Comparison of ENCODE assay signal across 9 cellular contexts in the genomic region with DNA sequence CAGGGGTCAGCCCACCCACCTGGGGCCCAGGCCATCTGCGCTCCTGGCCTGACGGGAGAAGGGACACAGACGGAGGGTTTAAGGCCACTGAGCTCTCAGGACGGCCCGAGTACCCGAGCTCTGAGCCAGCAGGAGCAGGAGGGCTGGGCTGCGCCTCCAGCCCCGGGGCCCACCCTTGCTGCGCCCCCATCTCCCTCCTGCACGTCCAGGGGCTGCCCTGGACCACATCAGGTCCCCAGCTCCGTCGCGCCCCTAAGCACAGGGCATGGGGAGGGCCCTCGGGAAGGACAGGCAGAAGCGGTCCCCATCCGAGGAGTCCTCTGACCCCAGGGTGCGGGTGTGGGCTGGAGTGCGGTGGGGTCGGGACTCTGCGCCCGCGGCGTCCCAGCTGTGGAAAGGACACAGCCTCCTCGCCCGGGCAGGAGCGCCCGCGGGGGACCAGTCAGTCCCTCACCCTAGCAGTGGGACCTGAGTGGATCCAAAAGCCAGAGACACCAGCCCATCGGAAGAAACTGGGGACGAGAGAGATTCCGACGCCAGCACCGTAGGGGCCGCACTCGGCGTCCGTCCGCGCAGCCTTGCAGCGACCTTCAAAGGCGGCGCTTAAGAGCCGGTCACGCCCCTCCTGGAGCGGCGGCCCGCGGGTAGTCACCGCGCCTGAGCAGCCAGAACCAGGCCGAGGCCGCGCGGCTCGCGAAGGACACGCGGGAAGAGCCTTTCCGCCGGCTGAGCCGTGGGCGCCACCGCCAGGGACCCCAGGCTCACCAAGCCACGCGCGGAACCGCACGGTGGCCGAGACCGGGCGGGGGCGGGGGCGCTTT. TPM values are rescaled to one million over a fixed set of nuclear protein-coding genes. Genes with fewer than 3 reads are reported as not detected.
DNase-seq lines count a peak whose midpoint lies in the region; ATAC-seq lines count a peak whose summit lies in the region.
"Had no signal": no experiment of that assay in that cellular context is flagged by ENCODE, and none has a peak within 500 bp of the region (broad histone marks: within the 10 kb centered on the region; RNA-seq: fewer than 3 reads in every experiment).

No MANE protein-coding gene starts in this region.

- H3K4me3 ChIP-seq in BLaER1, result peak overlapping the region; percentile 61

- no peak overlapping the region for H3K4me3 Mint-ChIP-seq in activated naive CD8-positive, alpha-beta T cell treated with anti-CD3 and anti-CD28 coated beads, Interleukin-2, amount 10 ng/mL, durations not matched to agents 7 days and 5 days

- H3K9ac ChIP-seq in BLaER1, result 0 out of 2 replicates have a peak overlapping the region, but pooled peaks have one; percentile 22

- H3K27ac ChIP-seq in BLaER1, result no peak overlapping the region
- H3K27ac ChIP-seq: epithelial cell of prostate had no signal

- H3K4me1 Mint-ChIP-seq in activated naive CD8-positive, alpha-beta T cell treated with anti-CD3 and anti-CD28 coated beads, Interleukin-2, amount 10 ng/mL, durations not matched to agents 7 days and 5 days, result peaks cover 7% of the 10 kb centered on the region

- H3K36me3 ChIP-seq in BLaER1, result no peaks in the 10 kb centered on the region

- peaks cover 34% of the 10 kb centered on the region for H3K27me3 ChIP-seq in BLaER1

- no peaks in the 10 kb centered on the region for H3K36me3 Mint-ChIP-seq in activated naive CD8-positive, alpha-beta T cell treated with anti-CD3 and anti-CD28 coated beads, Interleukin-2, amount 10 ng/mL, durations not matched to agents 7 days and 5 days

- ATAC-seq in HG02885 (IDR thresholded peaks at IDR 0.05; ENCODE audit: poor library complexity, unreplicated experiment) (peak; percentile 77), GM18873 (IDR thresholded peaks at IDR 0.05; ENCODE audit: low FRiP score, unreplicated experiment) (no peak)
- ATAC-seq in activated naive CD8-positive, alpha-beta T cell treated with anti-CD3 and anti-CD28 coated beads, Interleukin-2, amount 10 ng/mL, durations not matched to agents 7 days and 5 days (ENCODE audit: low read depth), result peak; percentile 72

- no peaks in the 10 kb centered on the region for H3K9me3 ChIP-seq in BLaER1

- peaks cover 9% of the 10 kb centered on the region; the same call in 1 of the 2 replicates for H4K20me1 ChIP-seq in BLaER1

- peaks cover 1% of the 10 kb centered on the region for H3K9me3 Mint-ChIP-seq in activated naive CD8-positive, alpha-beta T cell treated with anti-CD3 and anti-CD28 coated beads, Interleukin-2, amount 10 ng/mL, durations not matched to agents 7 days and 5 days

- DNase-seq in activated naive CD8-positive, alpha-beta T cell treated with anti-CD3 and anti-CD28 coated beads, Interleukin-2, amount 10 ng/mL, durations not matched to agents 7 days and 5 days, result peak; percentile 67
- DNase-seq in hepatic stellate cell (ENCODE audit: low spot score) (peak; percentile 78), renal cortical epithelial cell (ENCODE audit: low read depth) (peak; percentile 11), NCI-H2171 treated with DMSO at 0.1 percent for 48 hours (lab: John Stamatoyannopoulos, UW) (no peak), HT-29 (ENCODE audit: low spot score) (no peak)

- H3K27me3 Mint-ChIP-seq in activated naive CD8-positive, alpha-beta T cell treated with anti-CD3 and anti-CD28 coated beads, Interleukin-2, amount 10 ng/mL, durations not matched to agents 7 days and 5 days, result peaks cover 22% of the 10 kb centered on the region

- POLR2A ChIA-PET in activated naive CD8-positive, alpha-beta T cell treated with anti-CD3 and anti-CD28 coated beads, Interleukin-2, amount 10 ng/mL, durations not matched to agents 7 days and 5 days (lab: Charles Lee), result interaction anchor here (1.2 kb wide), 1 partner anchor 51 kb away, joined by 3 read pairs; no protein-coding TSS in a partner anchor

- peak overlapping the region; percentile 73 for H3K4me2 ChIP-seq in BLaER1

- peaks cover 28% of the 10 kb centered on the region for H3K4me1 ChIP-seq in BLaER1

- no peak overlapping the region for H3K27ac Mint-ChIP-seq in activated naive CD8-positive, alpha-beta T cell treated with anti-CD3 and anti-CD28 coated beads, Interleukin-2, amount 10 ng/mL, durations not matched to agents 7 days and 5 days

RNA-seq across cellular contexts. Expression of a gene that starts 15.9 kb away (rescaled TPM):
- under 1 TPM in 1 of 2 experiments, not detected in 1; 0.11 TPM for total RNA-seq in activated naive CD8-positive, alpha-beta T cell treated with anti-CD3 and anti-CD28 coated beads, Interleukin-2, amount 10 ng/mL, durations not matched to agents 7 days and 5 days
- 0.20 and 1.6 TPM in 2 replicates for total RNA-seq in renal cortical epithelial cell
- 1.8 and 1.9 TPM in 2 replicates for total RNA-seq in HT-29 (2014; rRNA removed; shearing (Covaris generic))

Comparison
In these comparisons a context has a peak if more than half of its experiments do, and no peak if none do; other contexts are left out.
1. DNase-seq: peak in activated naive CD8-positive, alpha-beta T cell treated with anti-CD3 and anti-CD28 coated beads, Interleukin-2, amount 10 ng/mL, durations not matched to agents 7 days and 5 days (single experiment), hepatic stellate cell (single experiment) and renal cortical epithelial cell (single experiment); none in NCI-H2171 treated with DMSO at 0.1 percent for 48 hours (single experiment) and HT-29 (single experiment).